ENCODE assay signal across 26 cellular contexts in genomic region chr2:15624903-15625302, GRCh38.
"Had no signal": no experiment of that assay in that cellular context is flagged by ENCODE, and none has a peak within 500 bp of the region (broad histone marks: within the 10 kb centered on the region; RNA-seq: fewer than 3 reads in every experiment).

No MANE protein-coding gene starts in this region.

- H3K27ac ChIP-seq: epithelial cell of prostate, esophagus squamous epithelium, gastrocnemius medialis, heart right ventricle, left lung, lower lobe of right lung had no signal

- H3K9me3 ChIP-seq: esophagus squamous epithelium, gastrocnemius medialis, heart right ventricle, left lung, lower lobe of right lung, mucosa of descending colon had no signal

- FAIRE-seq: endometrium, islet of Langerhans, keratinocyte had no signal

- H3K27me3 ChIP-seq: esophagus squamous epithelium, gastrocnemius medialis, heart right ventricle, left lung had no signal

- H3K4me1 ChIP-seq: esophagus squamous epithelium, gastrocnemius medialis, left lung, lower lobe of right lung had no signal

- DNase-seq: cortex of kidney; effector CD8-positive, alpha-beta T cell; effector memory CD8-positive, alpha-beta T cell; endodermal cell; erythroblast; esophagus squamous epithelium; foreskin fibroblast; foreskin melanocyte; gastrocnemius medialis; glutamatergic neuron; head of caudate nucleus; heart right ventricle; hippocampal formation; left cardiac atrium; left lung; left ventricle myocardium superior; lower lobe of right lung; mesenchymal stem cell; mucosa of descending colon; naive B cell; naive thymus-derived CD8-positive, alpha-beta T cell had no signal

- H3K4me3 ChIP-seq: esophagus squamous epithelium, gastrocnemius medialis, heart right ventricle, left lung, lower lobe of right lung, mucosa of descending colon had no signal

- ATAC-seq: effector memory CD8-positive, alpha-beta T cell; esophagus mucosa; gastrocnemius medialis; heart right ventricle; left cardiac atrium; left lung; left ventricle myocardium superior; lower lobe of right lung; mucosa of descending colon; naive thymus-derived CD8-positive, alpha-beta T cell had no signal
